ENCODE assay signal across 1 cellular context in the genomic region with DNA sequence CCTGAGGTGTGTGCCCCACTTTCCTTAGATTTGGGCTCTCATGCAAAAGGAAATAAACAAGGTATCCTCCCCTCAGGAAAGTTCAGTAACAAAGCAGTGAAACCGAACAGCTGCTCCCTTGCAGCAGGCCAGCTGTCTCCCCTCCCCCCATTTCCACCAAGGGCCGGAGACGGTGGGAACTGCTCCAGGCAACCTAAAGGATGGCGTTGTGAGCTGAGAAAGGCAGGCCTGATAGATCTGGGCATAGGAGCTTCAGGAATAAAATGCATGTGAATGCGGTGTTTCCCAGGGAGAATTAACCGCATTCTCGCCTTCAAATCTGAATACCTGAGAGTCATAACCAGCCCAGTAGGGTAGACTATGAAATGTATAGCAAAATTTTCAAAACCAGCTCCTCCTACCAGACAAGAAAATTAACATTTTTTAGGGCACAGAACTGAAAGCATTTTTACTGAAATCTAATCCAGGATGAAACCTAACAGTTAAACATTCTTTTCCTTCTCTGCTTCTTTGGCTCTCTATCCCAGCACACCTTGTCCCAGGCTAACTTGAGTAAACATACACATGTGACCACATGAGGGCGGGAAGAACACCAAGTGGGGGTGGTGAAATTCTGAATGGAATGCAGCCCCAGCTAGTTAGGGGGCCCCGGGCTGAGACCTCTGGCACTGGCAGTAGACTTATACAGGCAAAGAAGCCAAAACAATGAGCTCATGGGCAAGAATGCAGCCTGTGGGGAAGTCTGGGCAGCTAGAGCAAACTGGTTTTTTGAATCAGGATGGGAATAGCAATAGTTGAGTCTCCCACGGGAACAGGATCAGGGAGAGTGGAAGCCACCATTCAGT.
TF ChIP-seq lines count a peak whose summit lies in the region.

No MANE protein-coding gene starts in this region.

TF ChIP-seq in HepG2, 621 proteins besides CTCF, POLR2A, EP300 and RAD21 (continued from another document and continues in another):
- TF ChIP-seq, protein P1, sequence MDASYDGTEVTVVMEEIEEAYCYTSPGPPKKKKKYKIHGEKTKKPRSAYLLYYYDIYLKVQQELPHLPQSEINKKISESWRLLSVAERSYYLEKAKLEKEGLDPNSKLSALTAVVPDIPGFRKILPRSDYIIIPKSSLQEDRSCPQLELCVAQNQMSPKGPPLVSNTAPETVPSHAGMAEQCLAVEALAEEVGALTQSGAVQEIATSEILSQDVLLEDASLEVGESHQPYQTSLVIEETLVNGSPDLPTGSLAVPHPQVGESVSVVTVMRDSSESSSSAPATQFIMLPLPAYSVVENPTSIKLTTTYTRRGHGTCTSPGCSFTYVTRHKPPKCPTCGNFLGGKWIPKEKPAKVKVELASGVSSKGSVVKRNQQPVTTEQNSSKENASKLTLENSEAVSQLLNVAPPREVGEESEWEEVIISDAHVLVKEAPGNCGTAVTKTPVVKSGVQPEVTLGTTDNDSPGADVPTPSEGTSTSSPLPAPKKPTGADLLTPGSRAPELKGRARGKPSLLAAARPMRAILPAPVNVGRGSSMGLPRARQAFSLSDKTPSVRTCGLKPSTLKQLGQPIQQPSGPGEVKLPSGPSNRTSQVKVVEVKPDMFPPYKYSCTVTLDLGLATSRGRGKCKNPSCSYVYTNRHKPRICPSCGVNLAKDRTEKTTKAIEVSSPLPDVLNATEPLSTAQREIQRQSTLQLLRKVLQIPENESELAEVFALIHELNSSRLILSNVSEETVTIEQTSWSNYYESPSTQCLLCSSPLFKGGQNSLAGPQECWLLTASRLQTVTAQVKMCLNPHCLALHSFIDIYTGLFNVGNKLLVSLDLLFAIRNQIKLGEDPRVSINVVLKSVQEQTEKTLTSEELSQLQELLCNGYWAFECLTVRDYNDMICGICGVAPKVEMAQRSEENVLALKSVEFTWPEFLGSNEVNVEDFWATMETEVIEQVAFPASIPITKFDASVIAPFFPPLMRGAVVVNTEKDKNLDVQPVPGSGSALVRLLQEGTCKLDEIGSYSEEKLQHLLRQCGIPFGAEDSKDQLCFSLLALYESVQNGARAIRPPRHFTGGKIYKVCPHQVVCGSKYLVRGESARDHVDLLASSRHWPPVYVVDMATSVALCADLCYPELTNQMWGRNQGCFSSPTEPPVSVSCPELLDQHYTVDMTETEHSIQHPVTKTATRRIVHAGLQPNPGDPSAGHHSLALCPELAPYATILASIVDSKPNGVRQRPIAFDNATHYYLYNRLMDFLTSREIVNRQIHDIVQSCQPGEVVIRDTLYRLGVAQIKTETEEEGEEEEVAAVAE (CRISPR knock-in tag; IDR thresholded peaks at IDR 0.05; ENCODE audit: borderline replicate concordance), result no peak
- TF ChIP-seq TMF1 (CRISPR knock-in tag; IDR thresholded peaks at IDR 0.05; ENCODE audit: low read depth), result no peak
- no peak for TF ChIP-seq ZNF816 (CRISPR knock-in tag; IDR thresholded peaks at IDR 0.05; ENCODE audit: borderline replicate concordance)
- no peak for TF ChIP-seq CHCHD3 (CRISPR knock-in tag; IDR thresholded peaks at IDR 0.05)
- TF ChIP-seq SIN3A (IDR thresholded peaks at IDR 0.05; ENCODE audit: borderline replicate concordance, low read depth, low read length), result no peak
- TF ChIP-seq, protein P2, sequence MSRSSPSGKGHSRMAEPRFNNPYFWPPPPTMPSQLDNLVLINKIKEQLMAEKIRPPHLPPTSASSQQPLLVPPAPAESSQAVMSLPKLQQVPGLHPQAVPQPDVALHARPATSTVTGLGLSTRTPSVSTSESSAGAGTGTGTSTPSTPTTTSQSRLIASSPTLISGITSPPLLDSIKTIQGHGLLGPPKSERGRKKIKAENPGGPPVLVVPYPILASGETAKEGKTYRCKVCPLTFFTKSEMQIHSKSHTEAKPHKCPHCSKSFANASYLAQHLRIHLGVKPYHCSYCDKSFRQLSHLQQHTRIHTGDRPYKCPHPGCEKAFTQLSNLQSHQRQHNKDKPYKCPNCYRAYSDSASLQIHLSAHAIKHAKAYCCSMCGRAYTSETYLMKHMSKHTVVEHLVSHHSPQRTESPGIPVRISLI (CRISPR knock-in tag; IDR thresholded peaks at IDR 0.05; ENCODE audit: borderline replicate concordance), result no peak
- TF ChIP-seq MED13 (CRISPR knock-in tag; IDR thresholded peaks at IDR 0.05), result no peak
- TF ChIP-seq ZBTB7A (CRISPR knock-in tag; IDR thresholded peaks at IDR 0.05), result no peak
- TF ChIP-seq NR2F2 (IDR thresholded peaks at IDR 0.05; ENCODE audit: borderline replicate concordance, low read depth), result peak; percentile 70; the same call in 1 of the 2 replicates
- TF ChIP-seq FIP1L1 (IDR thresholded peaks at IDR 0.05; ENCODE audit: borderline replicate concordance, insufficient read depth, low read depth, low read length), result no peak
- no peak for TF ChIP-seq MXI1 (IDR thresholded peaks at IDR 0.05; ENCODE audit: borderline replicate concordance, low read depth, low read length)
- TF ChIP-seq GTF3A (CRISPR knock-in tag; conservative IDR thresholded peaks at IDR 0.05), result no peak
- TF ChIP-seq, protein P3, sequence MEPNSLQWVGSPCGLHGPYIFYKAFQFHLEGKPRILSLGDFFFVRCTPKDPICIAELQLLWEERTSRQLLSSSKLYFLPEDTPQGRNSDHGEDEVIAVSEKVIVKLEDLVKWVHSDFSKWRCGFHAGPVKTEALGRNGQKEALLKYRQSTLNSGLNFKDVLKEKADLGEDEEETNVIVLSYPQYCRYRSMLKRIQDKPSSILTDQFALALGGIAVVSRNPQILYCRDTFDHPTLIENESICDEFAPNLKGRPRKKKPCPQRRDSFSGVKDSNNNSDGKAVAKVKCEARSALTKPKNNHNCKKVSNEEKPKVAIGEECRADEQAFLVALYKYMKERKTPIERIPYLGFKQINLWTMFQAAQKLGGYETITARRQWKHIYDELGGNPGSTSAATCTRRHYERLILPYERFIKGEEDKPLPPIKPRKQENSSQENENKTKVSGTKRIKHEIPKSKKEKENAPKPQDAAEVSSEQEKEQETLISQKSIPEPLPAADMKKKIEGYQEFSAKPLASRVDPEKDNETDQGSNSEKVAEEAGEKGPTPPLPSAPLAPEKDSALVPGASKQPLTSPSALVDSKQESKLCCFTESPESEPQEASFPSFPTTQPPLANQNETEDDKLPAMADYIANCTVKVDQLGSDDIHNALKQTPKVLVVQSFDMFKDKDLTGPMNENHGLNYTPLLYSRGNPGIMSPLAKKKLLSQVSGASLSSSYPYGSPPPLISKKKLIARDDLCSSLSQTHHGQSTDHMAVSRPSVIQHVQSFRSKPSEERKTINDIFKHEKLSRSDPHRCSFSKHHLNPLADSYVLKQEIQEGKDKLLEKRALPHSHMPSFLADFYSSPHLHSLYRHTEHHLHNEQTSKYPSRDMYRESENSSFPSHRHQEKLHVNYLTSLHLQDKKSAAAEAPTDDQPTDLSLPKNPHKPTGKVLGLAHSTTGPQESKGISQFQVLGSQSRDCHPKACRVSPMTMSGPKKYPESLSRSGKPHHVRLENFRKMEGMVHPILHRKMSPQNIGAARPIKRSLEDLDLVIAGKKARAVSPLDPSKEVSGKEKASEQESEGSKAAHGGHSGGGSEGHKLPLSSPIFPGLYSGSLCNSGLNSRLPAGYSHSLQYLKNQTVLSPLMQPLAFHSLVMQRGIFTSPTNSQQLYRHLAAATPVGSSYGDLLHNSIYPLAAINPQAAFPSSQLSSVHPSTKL (CRISPR knock-in tag; IDR thresholded peaks at IDR 0.05), result peak; percentile 86
- TF ChIP-seq, protein P4, sequence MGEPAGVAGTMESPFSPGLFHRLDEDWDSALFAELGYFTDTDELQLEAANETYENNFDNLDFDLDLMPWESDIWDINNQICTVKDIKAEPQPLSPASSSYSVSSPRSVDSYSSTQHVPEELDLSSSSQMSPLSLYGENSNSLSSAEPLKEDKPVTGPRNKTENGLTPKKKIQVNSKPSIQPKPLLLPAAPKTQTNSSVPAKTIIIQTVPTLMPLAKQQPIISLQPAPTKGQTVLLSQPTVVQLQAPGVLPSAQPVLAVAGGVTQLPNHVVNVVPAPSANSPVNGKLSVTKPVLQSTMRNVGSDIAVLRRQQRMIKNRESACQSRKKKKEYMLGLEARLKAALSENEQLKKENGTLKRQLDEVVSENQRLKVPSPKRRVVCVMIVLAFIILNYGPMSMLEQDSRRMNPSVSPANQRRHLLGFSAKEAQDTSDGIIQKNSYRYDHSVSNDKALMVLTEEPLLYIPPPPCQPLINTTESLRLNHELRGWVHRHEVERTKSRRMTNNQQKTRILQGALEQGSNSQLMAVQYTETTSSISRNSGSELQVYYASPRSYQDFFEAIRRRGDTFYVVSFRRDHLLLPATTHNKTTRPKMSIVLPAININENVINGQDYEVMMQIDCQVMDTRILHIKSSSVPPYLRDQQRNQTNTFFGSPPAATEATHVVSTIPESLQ (CRISPR knock-in tag; conservative IDR thresholded peaks at IDR 0.05), result no peak
- no peak for TF ChIP-seq ADNP (CRISPR knock-in tag; IDR thresholded peaks at IDR 0.05)
- no peak for TF ChIP-seq HNRNPH1 (optimal IDR thresholded peaks at IDR 0.05; ENCODE audit: low read depth, low read length)
- TF ChIP-seq KMT2B (CRISPR knock-in tag; IDR thresholded peaks at IDR 0.05), result no peak
- TF ChIP-seq, protein P5, sequence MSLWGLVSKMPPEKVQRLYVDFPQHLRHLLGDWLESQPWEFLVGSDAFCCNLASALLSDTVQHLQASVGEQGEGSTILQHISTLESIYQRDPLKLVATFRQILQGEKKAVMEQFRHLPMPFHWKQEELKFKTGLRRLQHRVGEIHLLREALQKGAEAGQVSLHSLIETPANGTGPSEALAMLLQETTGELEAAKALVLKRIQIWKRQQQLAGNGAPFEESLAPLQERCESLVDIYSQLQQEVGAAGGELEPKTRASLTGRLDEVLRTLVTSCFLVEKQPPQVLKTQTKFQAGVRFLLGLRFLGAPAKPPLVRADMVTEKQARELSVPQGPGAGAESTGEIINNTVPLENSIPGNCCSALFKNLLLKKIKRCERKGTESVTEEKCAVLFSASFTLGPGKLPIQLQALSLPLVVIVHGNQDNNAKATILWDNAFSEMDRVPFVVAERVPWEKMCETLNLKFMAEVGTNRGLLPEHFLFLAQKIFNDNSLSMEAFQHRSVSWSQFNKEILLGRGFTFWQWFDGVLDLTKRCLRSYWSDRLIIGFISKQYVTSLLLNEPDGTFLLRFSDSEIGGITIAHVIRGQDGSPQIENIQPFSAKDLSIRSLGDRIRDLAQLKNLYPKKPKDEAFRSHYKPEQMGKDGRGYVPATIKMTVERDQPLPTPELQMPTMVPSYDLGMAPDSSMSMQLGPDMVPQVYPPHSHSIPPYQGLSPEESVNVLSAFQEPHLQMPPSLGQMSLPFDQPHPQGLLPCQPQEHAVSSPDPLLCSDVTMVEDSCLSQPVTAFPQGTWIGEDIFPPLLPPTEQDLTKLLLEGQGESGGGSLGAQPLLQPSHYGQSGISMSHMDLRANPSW (CRISPR knock-in tag; IDR thresholded peaks at IDR 0.05; ENCODE audit: borderline replicate concordance), result no peak
- TF ChIP-seq, protein P6, sequence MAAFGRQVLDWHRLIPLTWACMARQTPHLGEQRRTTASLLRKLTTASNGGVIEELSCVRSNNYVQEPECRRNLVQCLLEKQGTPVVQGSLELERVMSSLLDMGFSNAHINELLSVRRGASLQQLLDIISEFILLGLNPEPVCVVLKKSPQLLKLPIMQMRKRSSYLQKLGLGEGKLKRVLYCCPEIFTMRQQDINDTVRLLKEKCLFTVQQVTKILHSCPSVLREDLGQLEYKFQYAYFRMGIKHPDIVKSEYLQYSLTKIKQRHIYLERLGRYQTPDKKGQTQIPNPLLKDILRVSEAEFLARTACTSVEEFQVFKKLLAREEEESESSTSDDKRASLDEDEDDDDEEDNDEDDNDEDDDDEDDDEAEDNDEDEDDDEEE (CRISPR knock-in tag; IDR thresholded peaks at IDR 0.05), result no peak
- TF ChIP-seq, protein P7, sequence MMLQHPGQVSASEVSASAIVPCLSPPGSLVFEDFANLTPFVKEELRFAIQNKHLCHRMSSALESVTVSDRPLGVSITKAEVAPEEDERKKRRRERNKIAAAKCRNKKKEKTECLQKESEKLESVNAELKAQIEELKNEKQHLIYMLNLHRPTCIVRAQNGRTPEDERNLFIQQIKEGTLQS (CRISPR knock-in tag; IDR thresholded peaks at IDR 0.05), result no peak; the same call in 1 of the 2 replicates
- TF ChIP-seq NCOA2 (CRISPR knock-in tag; IDR thresholded peaks at IDR 0.05), result peak; percentile 73
- peak; percentile 86 for TF ChIP-seq SAP130 (CRISPR knock-in tag; IDR thresholded peaks at IDR 0.05; ENCODE audit: low read depth)
- no peak for TF ChIP-seq MAFF (IDR thresholded peaks at IDR 0.05; ENCODE audit: low read depth, low read length)
- no peak for TF ChIP-seq ZNF850 (CRISPR knock-in tag; conservative IDR thresholded peaks at IDR 0.05)
- TF ChIP-seq, protein P8, sequence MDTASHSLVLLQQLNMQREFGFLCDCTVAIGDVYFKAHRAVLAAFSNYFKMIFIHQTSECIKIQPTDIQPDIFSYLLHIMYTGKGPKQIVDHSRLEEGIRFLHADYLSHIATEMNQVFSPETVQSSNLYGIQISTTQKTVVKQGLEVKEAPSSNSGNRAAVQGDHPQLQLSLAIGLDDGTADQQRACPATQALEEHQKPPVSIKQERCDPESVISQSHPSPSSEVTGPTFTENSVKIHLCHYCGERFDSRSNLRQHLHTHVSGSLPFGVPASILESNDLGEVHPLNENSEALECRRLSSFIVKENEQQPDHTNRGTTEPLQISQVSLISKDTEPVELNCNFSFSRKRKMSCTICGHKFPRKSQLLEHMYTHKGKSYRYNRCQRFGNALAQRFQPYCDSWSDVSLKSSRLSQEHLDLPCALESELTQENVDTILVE (CRISPR knock-in tag; IDR thresholded peaks at IDR 0.05), result 0 out of 2 replicates have a peak, but pooled peaks have one; percentile 19
- TF ChIP-seq, protein P9, sequence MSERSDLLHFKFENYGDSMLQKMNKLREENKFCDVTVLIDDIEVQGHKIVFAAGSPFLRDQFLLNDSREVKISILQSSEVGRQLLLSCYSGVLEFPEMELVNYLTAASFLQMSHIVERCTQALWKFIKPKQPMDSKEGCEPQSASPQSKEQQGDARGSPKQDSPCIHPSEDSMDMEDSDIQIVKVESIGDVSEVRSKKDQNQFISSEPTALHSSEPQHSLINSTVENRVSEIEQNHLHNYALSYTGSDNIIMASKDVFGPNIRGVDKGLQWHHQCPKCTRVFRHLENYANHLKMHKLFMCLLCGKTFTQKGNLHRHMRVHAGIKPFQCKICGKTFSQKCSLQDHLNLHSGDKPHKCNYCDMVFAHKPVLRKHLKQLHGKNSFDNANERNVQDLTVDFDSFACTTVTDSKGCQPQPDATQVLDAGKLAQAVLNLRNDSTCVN (CRISPR knock-in tag; IDR thresholded peaks at IDR 0.05; ENCODE audit: borderline replicate concordance), result no peak
- TF ChIP-seq KLF12 (CRISPR knock-in tag; IDR thresholded peaks at IDR 0.05; ENCODE audit: borderline replicate concordance), result no peak
- no peak for TF ChIP-seq MXD4 (CRISPR knock-in tag; IDR thresholded peaks at IDR 0.05)
- no peak for TF ChIP-seq SIX4 (CRISPR knock-in tag; IDR thresholded peaks at IDR 0.05)
- no peak for TF ChIP-seq MATR3 (CRISPR knock-in tag; IDR thresholded peaks at IDR 0.05)
- TF ChIP-seq, protein P10, sequence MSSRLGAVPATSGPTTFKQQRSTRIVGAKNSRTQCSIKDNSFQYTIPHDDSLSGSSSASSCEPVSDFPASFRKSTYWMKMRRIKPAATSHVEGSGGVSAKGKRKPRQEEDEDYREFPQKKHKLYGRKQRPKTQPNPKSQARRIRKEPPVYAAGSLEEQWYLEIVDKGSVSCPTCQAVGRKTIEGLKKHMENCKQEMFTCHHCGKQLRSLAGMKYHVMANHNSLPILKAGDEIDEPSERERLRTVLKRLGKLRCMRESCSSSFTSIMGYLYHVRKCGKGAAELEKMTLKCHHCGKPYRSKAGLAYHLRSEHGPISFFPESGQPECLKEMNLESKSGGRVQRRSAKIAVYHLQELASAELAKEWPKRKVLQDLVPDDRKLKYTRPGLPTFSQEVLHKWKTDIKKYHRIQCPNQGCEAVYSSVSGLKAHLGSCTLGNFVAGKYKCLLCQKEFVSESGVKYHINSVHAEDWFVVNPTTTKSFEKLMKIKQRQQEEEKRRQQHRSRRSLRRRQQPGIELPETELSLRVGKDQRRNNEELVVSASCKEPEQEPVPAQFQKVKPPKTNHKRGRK (CRISPR knock-in tag; IDR thresholded peaks at IDR 0.05), result no peak
- TF ChIP-seq, protein P11, sequence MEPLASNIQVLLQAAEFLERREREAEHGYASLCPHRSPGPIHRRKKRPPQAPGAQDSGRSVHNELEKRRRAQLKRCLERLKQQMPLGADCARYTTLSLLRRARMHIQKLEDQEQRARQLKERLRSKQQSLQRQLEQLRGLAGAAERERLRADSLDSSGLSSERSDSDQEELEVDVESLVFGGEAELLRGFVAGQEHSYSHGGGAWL (CRISPR knock-in tag; IDR thresholded peaks at IDR 0.05), result no peak
- TF ChIP-seq ZEB1 (IDR thresholded peaks at IDR 0.05; ENCODE audit: insufficient replicate concordance, low read depth), result no peak
